In genomic region chr20:49562341-49563014, GRCh38 we compare ENCODE assay signal across 11 cellular contexts. TPM values are rescaled to one million over a fixed set of nuclear protein-coding genes. Genes with fewer than 3 reads are reported as not detected.
DNase-seq lines count a peak whose midpoint lies in the region; ATAC-seq and TF ChIP-seq lines count a peak whose summit lies in the region.
"Had no signal": no experiment of that assay in that cellular context is flagged by ENCODE, and none has a peak within 500 bp of the region (broad histone marks: within the 10 kb centered on the region; RNA-seq: fewer than 3 reads in every experiment).

No MANE protein-coding gene starts in this region.

- H3K36me3 Mint-ChIP-seq in nephron progenitor cell (ENCODE audit: low read depth), result peaks cover 24% of the 10 kb centered on the region
- H3K36me3 Mint-ChIP-seq: activated naive CD8-positive, alpha-beta T cell treated with anti-CD3 and anti-CD28 coated beads for 36 hours had no signal

- H3K4me3 ChIP-seq in Peyer's patch, result no peak overlapping the region
- peak overlapping the region; percentile 35 for H3K4me3 ChIP-seq in fibroblast of the aortic adventitia (ENCODE audit: low read depth, low read length)

- H3K4me1 ChIP-seq in Peyer's patch, result peaks cover 0 to 2% (median under 1%) of the 10 kb centered on the region in 4 donors
- H3K4me1 ChIP-seq: BE2C had no signal

- no peaks in the 10 kb centered on the region for H3K36me3 ChIP-seq in Peyer's patch
- H3K36me3 ChIP-seq: BE2C, neutrophil had no signal

- TF ChIP-seq CTCF in Peyer's patch (IDR thresholded peaks at IDR 0.05), result no peak
- no peak for TF ChIP-seq CTCF in fibroblast of the aortic adventitia (IDR thresholded peaks at IDR 0.05; ENCODE audit: insufficient read depth, low read length)
- TF ChIP-seq CTCF in nephron progenitor cell (IDR thresholded peaks at IDR 0.05), result no peak

- H3K27ac Mint-ChIP-seq in nephron progenitor cell, result peak overlapping the region; percentile 82
- H3K27ac Mint-ChIP-seq: activated naive CD8-positive, alpha-beta T cell treated with anti-CD3 and anti-CD28 coated beads for 36 hours had no signal

- in situ Hi-C loops in ACHN (cut with HindIII; ENCODE audit: low pct_ligation_motif_present, low pct_unique_long_range_greater_than_20kb, low sequenced_read_pairs), result no loop called here

- H3K9me3 Mint-ChIP-seq in nephron progenitor cell, result peaks cover under 1% of the 10 kb centered on the region
- H3K9me3 Mint-ChIP-seq: activated naive CD8-positive, alpha-beta T cell treated with anti-CD3 and anti-CD28 coated beads for 36 hours had no signal

- peaks cover 5% of the 10 kb centered on the region for H3K27me3 Mint-ChIP-seq in nephron progenitor cell (ENCODE audit: low read depth, poor library complexity)

- no peaks in the 10 kb centered on the region for H3K9me3 ChIP-seq in Peyer's patch
- H3K9me3 ChIP-seq: BE2C, neutrophil had no signal

- peak overlapping the region; percentile 47 for H3K4me3 Mint-ChIP-seq in nephron progenitor cell
- H3K4me3 Mint-ChIP-seq: activated naive CD8-positive, alpha-beta T cell treated with anti-CD3 and anti-CD28 coated beads for 36 hours had no signal

- H3K4me1 Mint-ChIP-seq in nephron progenitor cell, result peaks cover 23% of the 10 kb centered on the region
- H3K4me1 Mint-ChIP-seq: activated naive CD8-positive, alpha-beta T cell treated with anti-CD3 and anti-CD28 coated beads for 36 hours had no signal

- TF ChIP-seq POLR2A in Peyer's patch (IDR thresholded peaks at IDR 0.05), result no peak

- no peak for ATAC-seq in HG02970 (IDR thresholded peaks at IDR 0.05; ENCODE audit: low FRiP score, unreplicated experiment)
- ATAC-seq in HG03139 (IDR thresholded peaks at IDR 0.05; ENCODE audit: unreplicated experiment), result no peak

- H3K27me3 ChIP-seq in Peyer's patch, result peaks cover 0 to 3% of the 10 kb centered on the region in 2 donors

- peak; percentile 77 for DNase-seq in ACHN
- peak in 1 of 3 donors; percentile 59 for DNase-seq in Peyer's patch
- DNase-seq in fibroblast of the aortic adventitia (ENCODE audit: low read depth), result peak; percentile 97
- DNase-seq in nephron progenitor cell, result no peak
- DNase-seq in NCI-H2227 treated with DMSO at 0.1 percent for 48 hours (lab: John Stamatoyannopoulos, UW), result no peak
- no peak for DNase-seq in activated CD4-positive, alpha-beta T cell treated with anti-CD3 and anti-CD28 coated beads, Interleukin-2, amount 50 U/mL, for 4 hours
- DNase-seq: activated naive CD8-positive, alpha-beta T cell treated with anti-CD3 and anti-CD28 coated beads for 36 hours; BE2C had no signal

- peak overlapping the region in 3 of 4 donors; percentile 25 to 61 (median 33) for H3K27ac ChIP-seq in Peyer's patch
- H3K27ac ChIP-seq: neutrophil had no signal

RNA-seq across cellular contexts. Expression of gene PTGIS, which starts 5.5 kb away (rescaled TPM):
- 10 to 100 TPM in 2 of 4 donors, 1 to 10 TPM in 2; 3.5 to 30.5 (median 11.1) TPM for total RNA-seq in Peyer's patch
- total RNA-seq in fibroblast of the aortic adventitia (ENCODE audit: low replicate concordance), result 279 and 1,011 TPM in 2 replicates

Comparison
In these comparisons a context has a peak if more than half of its experiments do, and no peak if none do; other contexts are left out.
1. DNase-seq: peak in ACHN (single experiment) and fibroblast of the aortic adventitia (single experiment); none in nephron progenitor cell (single experiment), NCI-H2227 treated with DMSO at 0.1 percent for 48 hours (single experiment) and activated CD4-positive, alpha-beta T cell treated with anti-CD3 and anti-CD28 coated beads, Interleukin-2, amount 50 U/mL, for 4 hours (0 of 2).